Comparison of ENCODE assay signal across 1 cellular context in the genomic region with DNA sequence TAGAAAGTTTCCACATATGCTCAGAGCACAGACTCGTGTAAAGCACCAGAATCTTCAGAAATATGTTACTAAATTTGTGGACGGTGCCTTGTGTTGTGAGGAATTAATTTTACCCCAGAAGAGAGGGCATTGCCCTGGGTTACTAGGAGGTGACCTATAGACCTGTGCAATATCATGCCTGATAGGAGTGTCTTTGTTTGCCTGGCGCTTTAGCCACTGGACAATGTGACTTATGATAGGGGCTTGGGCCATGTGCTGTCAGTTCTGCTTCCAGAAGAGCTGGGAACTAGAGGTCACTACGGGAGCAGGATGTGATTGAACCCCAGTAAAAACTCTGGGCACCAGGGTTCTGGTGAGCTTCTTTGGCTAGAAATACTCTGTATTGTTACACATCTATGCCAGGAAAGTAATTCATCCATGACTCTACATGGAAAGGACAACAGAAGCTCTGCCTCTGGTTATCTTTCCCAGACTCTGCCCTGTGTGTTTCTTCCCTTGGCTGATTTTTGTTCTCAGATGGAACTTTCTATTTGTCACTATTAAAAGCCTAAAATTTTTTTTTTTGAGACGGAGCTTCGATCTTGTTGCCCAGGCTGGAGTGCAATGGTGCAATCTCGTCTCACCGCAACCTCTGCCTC.
TF ChIP-seq lines count a peak whose summit lies in the region.

No MANE protein-coding gene starts in this region.

TF ChIP-seq in HepG2, 621 proteins besides CTCF, POLR2A, EP300 and RAD21 (continued from another document):
- TF ChIP-seq, protein P1, sequence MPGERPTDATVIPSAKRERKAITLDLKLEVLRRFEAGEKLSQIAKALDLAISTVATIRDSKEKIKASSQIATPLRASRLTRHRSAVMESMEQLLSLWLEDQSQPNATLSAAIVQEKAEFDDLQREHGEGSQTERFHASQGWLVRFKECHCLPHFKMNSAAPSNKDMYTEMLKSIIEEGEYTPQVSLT (CRISPR knock-in tag; IDR thresholded peaks at IDR 0.05; ENCODE audit: borderline replicate concordance, low read depth) = no peak
- TF ChIP-seq SOX13 (IDR thresholded peaks at IDR 0.05) (no peak), SOX13 (CRISPR knock-in tag; conservative IDR thresholded peaks at IDR 0.05 in 1 of 2, IDR thresholded peaks at IDR 0.05 in 1 of 2) (peak in 1 of 2 experiments; percentile 21; a peak in 1 of 4 replicates), SOX6 (IDR thresholded peaks at IDR 0.05) (no peak), SOX6 (CRISPR knock-in tag; IDR thresholded peaks at IDR 0.05) (peak; percentile 52; the same call in 1 of the 2 replicates), ZFP82 (CRISPR knock-in tag; IDR thresholded peaks at IDR 0.05; ENCODE audit: borderline replicate concordance) (no peak), RXRB (CRISPR knock-in tag; IDR thresholded peaks at IDR 0.05; ENCODE audit: borderline replicate concordance) (peak; percentile 29; the same call in 1 of the 2 replicates)
TF ChIP-seq in HepG2: peak in this region for 10.
